In the genomic region with DNA sequence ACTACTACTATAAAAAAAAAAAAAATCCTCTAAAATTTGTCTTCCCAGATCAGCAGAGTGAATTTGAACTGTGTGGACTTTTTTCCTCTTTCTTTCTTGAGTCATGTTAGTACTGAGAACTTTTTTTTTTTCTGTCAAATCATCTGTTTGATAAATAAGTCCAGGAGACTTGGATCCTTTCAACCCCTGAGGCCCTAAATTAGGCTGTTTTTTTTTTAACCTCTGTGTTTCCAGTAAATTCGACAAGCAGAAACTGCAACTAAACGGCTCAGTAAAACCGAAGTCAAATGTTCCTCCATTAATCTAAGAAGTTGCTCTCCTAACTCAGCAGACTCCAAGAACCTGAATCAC, we compare ENCODE assay signal across 8 cellular contexts. TPM values are rescaled to one million over a fixed set of nuclear protein-coding genes. Genes with fewer than 3 reads are reported as not detected.
A peak's percentile ranks its signal among the peaks of the same experiment; 100 is the strongest.
DNase-seq lines count a peak whose midpoint lies in the region; ATAC-seq, FAIRE-seq and TF ChIP-seq lines count a peak whose summit lies in the region.

No MANE protein-coding gene starts in this region.

- CTCF ChIA-PET in A673 (lab: Charles Lee) = no interaction called here

- intact Hi-C loops in A673 (cut with micrococcal nuclease; ENCODE audit: unreplicated experiment) = no loop called here

- TF ChIP-seq CTCF in A673 (conservative IDR thresholded peaks at IDR 0.05; ENCODE audit: low read depth, low read length) (no peak), cardiac fibroblast (IDR thresholded peaks at IDR 0.05; ENCODE audit: low read depth, low read length) (no peak)

- H3K36me3 Mint-ChIP-seq in IgD-negative memory B cell = peaks cover 2% of the 10 kb centered on the region

- peaks cover 43 to 50% (median 47%) of the 10 kb centered on the region in 3 donors for H3K4me1 Mint-ChIP-seq in IgD-negative memory B cell

- H3K4me1 ChIP-seq in A673 (ENCODE audit: insufficient read depth, low read length, poor library complexity, severe bottlenecking) (peaks cover 35% of the 10 kb centered on the region), muscle layer of colon (ENCODE audit: insufficient read depth, low read length) (peaks cover 32% of the 10 kb centered on the region)

- POLR2A ChIA-PET in A673 (lab: Charles Lee; ENCODE audit: low non-redundant PET) = no interaction called here

- DNase-seq in A673 (ENCODE audit: low spot score) (peak; percentile 24), cardiac fibroblast (ENCODE audit: low read depth in 2 of 2) (peak in 1 of 2 donors; percentile 33), GM19239 (ENCODE audit: insufficient read length, low spot score) (no peak), NCI-H1417 treated with DMSO at 0.1 percent for 48 hours (lab: John Stamatoyannopoulos, UW) (no peak), SIG-M5 (lab: John Stamatoyannopoulos, UW) (no peak)

- H3K27me3 Mint-ChIP-seq in IgD-negative memory B cell = no peaks in the 10 kb centered on the region

- peak overlapping the region; percentile 26 for H3K9ac ChIP-seq in muscle layer of colon (ENCODE audit: low read length)

- H3K9me3 ChIP-seq in A673 (ENCODE audit: low read depth, low read length, poor library complexity, severe bottlenecking) (no peaks in the 10 kb centered on the region), muscle layer of colon (ENCODE audit: low read length) (no peaks in the 10 kb centered on the region)

- no peak for FAIRE-seq in GM19239 (lab: Jason Lieb, UNC)

- H3K27ac ChIP-seq in A673 (ENCODE audit: low read depth, low read length, poor library complexity, severe bottlenecking) = peak overlapping the region; percentile 3
- H3K27ac ChIP-seq in muscle layer of colon (ENCODE audit: low read depth, low read length) = peak overlapping the region; percentile 87

- no peak for ATAC-seq in HG02588 (IDR thresholded peaks at IDR 0.05; ENCODE audit: unreplicated experiment)

- peaks cover 4% of the 10 kb centered on the region for H3K36me3 ChIP-seq in A673 (ENCODE audit: insufficient read depth, low read length, poor library complexity, severe bottlenecking)
- H3K36me3 ChIP-seq in muscle layer of colon (ENCODE audit: insufficient read depth, low read length) = peaks cover 9% of the 10 kb centered on the region

- H3K27me3 ChIP-seq in A673 (replicated peaks; ENCODE audit: insufficient read depth, low read depth, low read length, poor library complexity) = no peaks in the 10 kb centered on the region
- no peaks in the 10 kb centered on the region for H3K27me3 ChIP-seq in muscle layer of colon (ENCODE audit: control insufficient read depth in 1 of 2, insufficient read depth in 2 of 2, low read length in 2 of 2)

- peaks cover 0 to 2% (median 0%) of the 10 kb centered on the region in 3 donors for H3K9me3 Mint-ChIP-seq in IgD-negative memory B cell

- H3K4me3 Mint-ChIP-seq in IgD-negative memory B cell = peak overlapping the region; percentile 94 to 96 (median 96)

- no TSS peak for BruUV-seq in A673 (replicated peaks; lab: Mats Ljungman, UMichigan)

- peak overlapping the region; percentile 77 to 97 (median 94) for H3K27ac Mint-ChIP-seq in IgD-negative memory B cell

- H3K4me3 ChIP-seq in A673 (ENCODE audit: low read depth, low read length, poor library complexity, severe bottlenecking) (peak overlapping the region; percentile 10), cardiac fibroblast (replicated peaks in 1 of 2; ENCODE audit: low read depth in 2 of 2, low read length in 2 of 2) (peak overlapping the region; percentile 32 to 82), muscle layer of colon (ENCODE audit: low read depth in 1 of 2, low read length in 2 of 2) (peak overlapping the region; percentile 33 to 57)

RNA-seq across cellular contexts. Expression of gene MAP3K8, which starts 2.7 kb away (rescaled TPM):
- total RNA-seq in A673 (2021) = 4.5 TPM in 2 replicates
- polyA plus RNA-seq in IgD-negative memory B cell = 40.0 TPM
